26 cellular contexts compared by ENCODE assay signal in genomic region chr7:93160410-93160809, GRCh38. TPM values are rescaled to one million over a fixed set of nuclear protein-coding genes. Genes with fewer than 3 reads are reported as not detected.
A peak's percentile ranks its signal among the peaks of the same experiment; 100 is the strongest.
DNase-seq lines count a peak whose midpoint lies in the region; ATAC-seq and TF ChIP-seq lines count a peak whose summit lies in the region.
"Had no signal": no experiment of that assay in that cellular context is flagged by ENCODE, and none has a peak within 500 bp of the region (broad histone marks: within the 10 kb centered on the region; RNA-seq: fewer than 3 reads in every experiment).

No MANE protein-coding gene starts in this region.

- 67% methylated on average over 1 of the region's 1 CpG for WGBS in mammary epithelial cell (ENCODE audit: low coverage, missing lambda C conversion rate)

- dilution Hi-C loops in mammary epithelial cell (cut with HindIII; ENCODE audit: low sequenced_read_pairs), result no loop called here

- DNase-seq in mammary epithelial cell, result peak; percentile 66
- DNase-seq in breast epithelium (ENCODE audit: low spot score in 2 of 2), result no peak
- peak; percentile 4 for DNase-seq in RKO (ENCODE audit: low spot score)
- peak; percentile 3 to 17 for DNase-seq in erythroblast (lab: John Stamatoyannopoulos, UW)
- no peak for DNase-seq in stimulated activated effector memory CD8-positive, alpha-beta T cell treated with anti-CD3 and anti-CD28 coated beads, Interleukin-12 subunit alpha, Interleukin-12 subunit beta, amount 100 ng/mL, for 72 hours (ENCODE audit: low spot score in 2 of 2)
- DNase-seq in H7, result no peak
- no peak for DNase-seq in HPDE6-E6E7 (ENCODE audit: extremely low spot score)
- DNase-seq: activated effector memory CD4-positive, alpha-beta T cell treated with anti-CD3 and anti-CD28 coated beads, Interleukin-2, amount 50 U/mL, for 16 hours; adrenal gland; CD4-positive, CD25-positive, alpha-beta regulatory T cell; dermis blood vessel endothelial cell; DMS153; heart left ventricle; immature natural killer cell; KBM-7; left ventricle myocardium superior; NCI-H1694; nephron progenitor cell; sigmoid colon; T1000 had no signal

- H3K27me3 ChIP-seq in mammary epithelial cell (ENCODE audit: insufficient read depth, low read length) (no peaks in the 10 kb centered on the region), breast epithelium (no peaks in the 10 kb centered on the region), H7 (ENCODE audit: control insufficient read depth, insufficient read depth, low read length) (no peaks in the 10 kb centered on the region)
- H3K27me3 ChIP-seq: adrenal gland, cardiac muscle cell, heart left ventricle, sigmoid colon, suprapubic skin, vagina had no signal

- H3K4me1 ChIP-seq in mammary epithelial cell (ENCODE audit: insufficient read depth, low read length) (no peaks in the 10 kb centered on the region), breast epithelium (no peaks in the 10 kb centered on the region)
- H3K4me1 ChIP-seq: adrenal gland, HAP-1, heart left ventricle, parathyroid adenoma, sigmoid colon, suprapubic skin, vagina had no signal

- H3K36me3 ChIP-seq in mammary epithelial cell (ENCODE audit: insufficient read depth, low read length), result no peaks in the 10 kb centered on the region
- no peaks in the 10 kb centered on the region for H3K36me3 ChIP-seq in breast epithelium
- no peaks in the 10 kb centered on the region for H3K36me3 ChIP-seq in H7 (replicated peaks; ENCODE audit: control insufficient read depth, insufficient read depth, low read length)
- H3K36me3 ChIP-seq: adrenal gland, cardiac muscle cell, HAP-1, heart left ventricle, sigmoid colon, suprapubic skin, vagina had no signal

- H4K20me1 ChIP-seq in mammary epithelial cell (ENCODE audit: insufficient read depth, low read length), result no peaks in the 10 kb centered on the region

- no peak overlapping the region for H3K27ac ChIP-seq in mammary epithelial cell (ENCODE audit: insufficient read depth, low read depth, low read length)
- no peak overlapping the region for H3K27ac ChIP-seq in breast epithelium
- H3K27ac ChIP-seq: adrenal gland, cardiac muscle cell, heart left ventricle, parathyroid adenoma, sigmoid colon, suprapubic skin, vagina had no signal

- intact Hi-C loops in mammary epithelial cell (cut with micrococcal nuclease) (no loop called here), breast epithelium (cut with DNase I; ENCODE audit: low total_unique reads) (no loop called here)

- TF ChIP-seq POLR2A in breast epithelium (IDR thresholded peaks at IDR 0.05) (no peak), erythroblast (IDR thresholded peaks at IDR 0.05; ENCODE audit: low read length) (no peak)

- H3K79me2 ChIP-seq in mammary epithelial cell (ENCODE audit: insufficient read depth, low read length), result no peaks in the 10 kb centered on the region
- H3K79me2 ChIP-seq: parathyroid adenoma had no signal

- no peak overlapping the region for H3K4me3 Mint-ChIP-seq in stimulated activated effector memory CD8-positive, alpha-beta T cell treated with anti-CD3 and anti-CD28 coated beads, Interleukin-12 subunit alpha, Interleukin-12 subunit beta, amount 100 ng/mL, for 72 hours
- H3K4me3 Mint-ChIP-seq: CD4-positive, CD25-positive, alpha-beta regulatory T cell; immature natural killer cell; nephron progenitor cell had no signal

- CTCF ChIA-PET in mammary epithelial cell (lab: Charles Lee; ENCODE audit: low non-redundant PET), result no interaction called here

- peak; percentile 95 for ATAC-seq in stimulated activated effector memory CD8-positive, alpha-beta T cell treated with anti-CD3 and anti-CD28 coated beads, Interleukin-12 subunit alpha, Interleukin-12 subunit beta, amount 100 ng/mL, for 72 hours
- no peak for ATAC-seq in HG02798 (IDR thresholded peaks at IDR 0.05; ENCODE audit: poor library complexity, unreplicated experiment)
- ATAC-seq: heart left ventricle, left ventricle myocardium superior had no signal

- no peaks in the 10 kb centered on the region for H3K9me3 ChIP-seq in mammary epithelial cell (replicated peaks; ENCODE audit: insufficient read depth, low read length)
- no peaks in the 10 kb centered on the region for H3K9me3 ChIP-seq in breast epithelium
- H3K9me3 ChIP-seq: adrenal gland, HAP-1, heart left ventricle, suprapubic skin, vagina had no signal

- in situ Hi-C loops in mammary epithelial cell (cut with MboI; ENCODE audit: low sequenced_read_pairs in 2 of 2), result no loop called here

- BruUV-seq in mammary epithelial cell (replicated peaks; lab: Mats Ljungman, UMichigan), result no TSS peak

- TF ChIP-seq CTCF in mammary epithelial cell (conservative IDR thresholded peaks at IDR 0.05 in 1 of 2, IDR thresholded peaks at IDR 0.05 in 1 of 2; ENCODE audit: extremely low read depth in 1 of 2, insufficient read depth in 1 of 2, low read depth in 1 of 2, low read length in 2 of 2) (no peak), breast epithelium (IDR thresholded peaks at IDR 0.05) (no peak)

- H3K4me3 ChIP-seq in mammary epithelial cell (replicated peaks in 1 of 3; ENCODE audit: insufficient read depth in 1 of 3, low read depth in 2 of 3, low read length in 3 of 3) (no peak overlapping the region), breast epithelium (no peak overlapping the region), H7 (ENCODE audit: insufficient read depth, low read depth, low read length) (no peak overlapping the region)
- H3K4me3 ChIP-seq: adrenal gland, cardiac muscle cell, HAP-1, heart left ventricle, sigmoid colon, suprapubic skin, vagina had no signal

- H3K9ac ChIP-seq in mammary epithelial cell (ENCODE audit: insufficient read depth, low read length), result no peak overlapping the region
- H3K9ac ChIP-seq: parathyroid adenoma had no signal

- no peak overlapping the region for H3K27ac Mint-ChIP-seq in stimulated activated effector memory CD8-positive, alpha-beta T cell treated with anti-CD3 and anti-CD28 coated beads, Interleukin-12 subunit alpha, Interleukin-12 subunit beta, amount 100 ng/mL, for 72 hours
- H3K27ac Mint-ChIP-seq: CD4-positive, CD25-positive, alpha-beta regulatory T cell; immature natural killer cell; nephron progenitor cell had no signal

- no peaks in the 10 kb centered on the region for H3K36me3 Mint-ChIP-seq in stimulated activated effector memory CD8-positive, alpha-beta T cell treated with anti-CD3 and anti-CD28 coated beads, Interleukin-12 subunit alpha, Interleukin-12 subunit beta, amount 100 ng/mL, for 72 hours
- H3K36me3 Mint-ChIP-seq: CD4-positive, CD25-positive, alpha-beta regulatory T cell had no signal

- H2AFZ ChIP-seq in mammary epithelial cell (ENCODE audit: low read depth, low read length), result no peak overlapping the region
- H2AFZ ChIP-seq: parathyroid adenoma had no signal

- no peaks in the 10 kb centered on the region for H3K4me1 Mint-ChIP-seq in stimulated activated effector memory CD8-positive, alpha-beta T cell treated with anti-CD3 and anti-CD28 coated beads, Interleukin-12 subunit alpha, Interleukin-12 subunit beta, amount 100 ng/mL, for 72 hours
- H3K4me1 Mint-ChIP-seq: immature natural killer cell, nephron progenitor cell had no signal

- H3K9me3 Mint-ChIP-seq in stimulated activated effector memory CD8-positive, alpha-beta T cell treated with anti-CD3 and anti-CD28 coated beads, Interleukin-12 subunit alpha, Interleukin-12 subunit beta, amount 100 ng/mL, for 72 hours, result no peaks in the 10 kb centered on the region
- H3K9me3 Mint-ChIP-seq: nephron progenitor cell had no signal

- H3K4me2 ChIP-seq in mammary epithelial cell (ENCODE audit: insufficient read depth, low read depth, low read length), result no peak overlapping the region

RNA-seq across cellular contexts. Expression of gene SAMD9L, which starts 12.2 kb away (rescaled TPM):
- total RNA-seq in mammary epithelial cell, result 1 to 10 TPM; 4.2 to 6.7 TPM
- 0.56 TPM for polyA plus RNA-seq in mammary epithelial cell
- polyA minus RNA-seq in mammary epithelial cell, result 1.4 TPM
- 10 to 100 TPM in 1 of 3 donors, 1 to 10 TPM in 2; 7.5 to 10.5 (median 8.6) TPM for total RNA-seq in breast epithelium
- not detected in 2 replicates for total RNA-seq in H7 (2014; rRNA removed; shearing (Covaris generic))
- total RNA-seq: cardiac muscle cell had no signal
- polyA plus RNA-seq: cardiac muscle cell had no signal

RNA-seq across cellular contexts. Expression of gene SAMD9, which starts 42.6 kb away (rescaled TPM):
- total RNA-seq in mammary epithelial cell, result 10 to 100 TPM in 1 of 2 donors, 1 to 10 TPM in 1; 9.9 to 12.0 TPM
- polyA plus RNA-seq in mammary epithelial cell, result 3.7 TPM
- 5.6 TPM for polyA minus RNA-seq in mammary epithelial cell
- 1 to 10 TPM; 5.6 to 9.2 (median 7.9) TPM for total RNA-seq in breast epithelium
- 0.04 and 0.10 TPM in 2 replicates for total RNA-seq in H7 (2014; rRNA removed; shearing (Covaris generic))
- polyA plus RNA-seq: cardiac muscle cell had no signal

Comparison
In these comparisons a context has a peak if more than half of its experiments do, and no peak if none do; other contexts are left out.
1. DNase-seq: peak in mammary epithelial cell (single experiment), RKO (single experiment) and erythroblast (2 of 2); none in breast epithelium (0 of 2), stimulated activated effector memory CD8-positive, alpha-beta T cell treated with anti-CD3 and anti-CD28 coated beads, Interleukin-12 subunit alpha, Interleukin-12 subunit beta, amount 100 ng/mL, for 72 hours (0 of 2), H7 (single experiment) and HPDE6-E6E7 (single experiment).